Comparison of ENCODE assay signal across 21 cellular contexts in genomic region chr4:185752881-185753280, GRCh38. TPM values are rescaled to one million over a fixed set of nuclear protein-coding genes. Genes with fewer than 3 reads are reported as not detected.
A peak's percentile ranks its signal among the peaks of the same experiment; 100 is the strongest.
DNase-seq lines count a peak whose midpoint lies in the region; TF ChIP-seq lines count a peak whose summit lies in the region.
"Had no signal": no experiment of that assay in that cellular context is flagged by ENCODE, and none has a peak within 500 bp of the region (broad histone marks: within the 10 kb centered on the region; RNA-seq: fewer than 3 reads in every experiment).

No MANE protein-coding gene starts in this region.

- WGBS in smooth muscle cell (ENCODE audit: low lambda C conversion rate), result 79% methylated on average over 5 of the region's 5 CpGs

- DNase-seq in astrocyte of the hippocampus (ENCODE audit: low read depth, low spot score) (peak; percentile 65), kidney tubule cell (ENCODE audit: low spot score) (peak; percentile 23), myocyte (ENCODE audit: low read depth) (peak; percentile 60), NCI-H2107 (lab: John Stamatoyannopoulos, UW) (no peak), WERI-Rb-1 (no peak), smooth muscle cell (lab: John Stamatoyannopoulos, UW; ENCODE audit: unreplicated experiment) (no peak), mesenteric fat pad (ENCODE audit: low spot score) (no peak)
- DNase-seq: 8988T; ACHN; AML-193; BE2C; Caco-2; CD4-positive, CD25-positive, alpha-beta regulatory T cell; CD8-positive, alpha-beta T cell; DMS153; DND-41; GOT3 had no signal

- H3K27me3 ChIP-seq in BLaER1 (no peaks in the 10 kb centered on the region), WERI-Rb-1 (ENCODE audit: insufficient read depth, low read depth, severe bottlenecking) (no peaks in the 10 kb centered on the region), smooth muscle cell (ENCODE audit: low read depth) (peaks cover 11% of the 10 kb centered on the region)
- H3K27me3 ChIP-seq: BE2C had no signal

- no peak overlapping the region for H3K9ac ChIP-seq in BLaER1
- H3K9ac ChIP-seq in smooth muscle cell (ENCODE audit: low read depth), result no peak overlapping the region

- H4K20me1 ChIP-seq in BLaER1 (no peaks in the 10 kb centered on the region), smooth muscle cell (ENCODE audit: low read depth) (no peaks in the 10 kb centered on the region)

- H3F3A ChIP-seq in smooth muscle cell (ENCODE audit: low read depth), result no peaks in the 10 kb centered on the region

- H3K9me3 ChIP-seq in BLaER1 (no peaks in the 10 kb centered on the region), WERI-Rb-1 (ENCODE audit: severe bottlenecking) (no peaks in the 10 kb centered on the region), smooth muscle cell (replicated peaks; ENCODE audit: low read depth) (no peaks in the 10 kb centered on the region)
- H3K9me3 ChIP-seq: A549, BE2C, Caco-2, HAP-1 had no signal

- no peak overlapping the region for H2AFZ ChIP-seq in smooth muscle cell (ENCODE audit: low read depth)

- no peaks in the 10 kb centered on the region for H3K36me3 ChIP-seq in BLaER1
- H3K36me3 ChIP-seq in WERI-Rb-1, result no peaks in the 10 kb centered on the region
- no peaks in the 10 kb centered on the region for H3K36me3 ChIP-seq in smooth muscle cell (ENCODE audit: low read depth)
- H3K36me3 ChIP-seq: BE2C, HAP-1 had no signal

- H3K27ac ChIP-seq in BLaER1 (peak overlapping the region; percentile 60; the same call in 1 of the 2 replicates), WERI-Rb-1 (no peak overlapping the region), smooth muscle cell (ENCODE audit: low read depth) (no peak overlapping the region)
- H3K27ac ChIP-seq: A549, C4-2B had no signal

- H3K79me2 ChIP-seq in smooth muscle cell (ENCODE audit: low read depth), result no peaks in the 10 kb centered on the region

- no peak for TF ChIP-seq CTCF in WERI-Rb-1 (IDR thresholded peaks at IDR 0.05; ENCODE audit: low read depth, low read length)
- no peak for TF ChIP-seq CTCF in smooth muscle cell (IDR thresholded peaks at IDR 0.05; ENCODE audit: borderline replicate concordance, insufficient read depth, poor library complexity, severe bottlenecking)

- H3K4me2 ChIP-seq in BLaER1 (peak overlapping the region; percentile 80), smooth muscle cell (no peak overlapping the region)
- H3K4me2 ChIP-seq: A549 had no signal

- H3K4me3 ChIP-seq in BLaER1 (no peak overlapping the region), WERI-Rb-1 (ENCODE audit: low read depth, low read length) (no peak overlapping the region), smooth muscle cell (no peak overlapping the region)
- H3K4me3 ChIP-seq: A549, HAP-1 had no signal

- H3K4me1 ChIP-seq in BLaER1 (peaks cover 44% of the 10 kb centered on the region), smooth muscle cell (ENCODE audit: low read depth) (no peaks in the 10 kb centered on the region)
- H3K4me1 ChIP-seq: A549, BE2C, HAP-1 had no signal

RNA-seq across cellular contexts. Expression of gene SORBS2, which starts 59.1 kb away (rescaled TPM):
- 13.9 and 19.6 TPM in 2 replicates for total RNA-seq in myocyte
- polyA plus RNA-seq in myocyte (2012), result 65.5 TPM
- 5.9 and 36.6 TPM in 2 replicates for total RNA-seq in smooth muscle cell
- 5.5 and 9.0 TPM in 2 replicates for polyA plus RNA-seq in smooth muscle cell
- 17.5 TPM for total RNA-seq in mesenteric fat pad
- polyA plus RNA-seq: CD4-positive, CD25-positive, alpha-beta regulatory T cell had no signal

Comparison
In these comparisons a context has a peak if more than half of its experiments do, and no peak if none do; other contexts are left out.
1. DNase-seq: peak in astrocyte of the hippocampus (single experiment), kidney tubule cell (single experiment) and myocyte (single experiment); none in NCI-H2107 (single experiment), WERI-Rb-1 (single experiment), smooth muscle cell (single experiment) and mesenteric fat pad (single experiment).